Comparison of ENCODE assay signal across 1 cellular context in genomic region chr16:67284699-67285646, GRCh38.
TF ChIP-seq lines count a peak whose summit lies in the region.

No MANE protein-coding gene starts in this region.

TF ChIP-seq in HepG2, 621 proteins besides CTCF, POLR2A, EP300 and RAD21 (continued from another document):
- TF ChIP-seq ZZZ3 (CRISPR knock-in tag; IDR thresholded peaks at IDR 0.05; ENCODE audit: borderline replicate concordance): 0 out of 2 replicates have a peak, but pooled peaks have one; percentile 43
- peak; percentile 21; the same call in 1 of the 2 replicates for TF ChIP-seq ZNF580 (CRISPR knock-in tag; IDR thresholded peaks at IDR 0.05; ENCODE audit: borderline replicate concordance, low read depth)
- peak; percentile 60 for TF ChIP-seq HNF1B (CRISPR knock-in tag; IDR thresholded peaks at IDR 0.05)
- TF ChIP-seq NONO (IDR thresholded peaks at IDR 0.05): no peak
- TF ChIP-seq NONO (CRISPR knock-in tag; conservative IDR thresholded peaks at IDR 0.05): peak; percentile 56; the same call in 1 of the 2 replicates
- peak; percentile 45; the same call in 1 of the 2 replicates for TF ChIP-seq RBFOX2 (IDR thresholded peaks at IDR 0.05; ENCODE audit: low read depth, low read length)
- no peak for TF ChIP-seq HNF1A (IDR thresholded peaks at IDR 0.05; ENCODE audit: low read depth)
- TF ChIP-seq HNF1A (CRISPR knock-in tag; IDR thresholded peaks at IDR 0.05; ENCODE audit: borderline replicate concordance): 0 out of 2 replicates have a peak, but pooled peaks have one; percentile 31
- 0 out of 2 replicates have a peak, but pooled peaks have one; percentile 20 for TF ChIP-seq TBX2 (CRISPR knock-in tag; IDR thresholded peaks at IDR 0.05; ENCODE audit: borderline replicate concordance)
- TF ChIP-seq ZNF777 (CRISPR knock-in tag; IDR thresholded peaks at IDR 0.05): peak; percentile 58
- 0 out of 2 replicates have a peak, but pooled peaks have one; percentile 21 for TF ChIP-seq HOXD1 (CRISPR knock-in tag; IDR thresholded peaks at IDR 0.05)
- 0 out of 2 replicates have a peak, but pooled peaks have one; percentile 44 for TF ChIP-seq ZFP90 (CRISPR knock-in tag; IDR thresholded peaks at IDR 0.05; ENCODE audit: borderline replicate concordance)
TF ChIP-seq in HepG2: peak in this region for 63.
